In genomic region chr7:107890962-107891618, GRCh38 we compare ENCODE assay signal across 8 cellular contexts. TPM values are rescaled to one million over a fixed set of nuclear protein-coding genes. Genes with fewer than 3 reads are reported as not detected.
DNase-seq lines count a peak whose midpoint lies in the region; ATAC-seq and TF ChIP-seq lines count a peak whose summit lies in the region.

TSS of gene DLD (plus strand) at chr7:107891183. CDS start at chr7:107891251, 68 bp downstream.

- peak within 1 kb of the TSS; percentile 92 for H3K4me3 Mint-ChIP-seq in activated T-cell treated with anti-CD3 and anti-CD28 coated beads, Interleukin-2, amount 50 U/mL, for 4 hours

- in situ Hi-C loops in KBM-7 (cut with MboI; ENCODE audit: low pct_unique_long_range_greater_than_20kb, low sequenced_read_pairs) (no loop called here), Panc1 (cut with HindIII; ENCODE audit: low pct_unique_long_range_greater_than_20kb, low sequenced_read_pairs) (no loop called here)

- peaks cover 28% of the 10 kb centered on the region for H3K36me3 Mint-ChIP-seq in activated T-cell treated with anti-CD3 and anti-CD28 coated beads, Interleukin-2, amount 50 U/mL, for 4 hours (ENCODE audit: insufficient read depth)

- ATAC-seq in GM21619 (IDR thresholded peaks at IDR 0.05; ENCODE audit: unreplicated experiment) (peak; percentile 98), Panc1 (peak; percentile 99), esophagus mucosa (peak; percentile 99)
- ATAC-seq in activated T-cell treated with anti-CD3 and anti-CD28 coated beads, Interleukin-2, amount 50 U/mL, for 4 hours, result peak; percentile 98 to 99

- CTCF ChIA-PET in Panc1 (lab: Charles Lee), result interaction anchor here (1.0 kb wide), 1 partner anchor 9 kb away, joined by 3 read pairs; no protein-coding TSS in a partner anchor

- peaks cover 21% of the 10 kb centered on the region for H3K4me1 ChIP-seq in Panc1 (ENCODE audit: control insufficient read depth, insufficient read depth, low read length)

- POLR2A ChIA-PET in Panc1 (lab: Charles Lee), result interaction anchor here (0.6 kb wide), 1 partner anchor 12 kb away, joined by 6 read pairs; no protein-coding TSS in a partner anchor

- peaks cover 41% of the 10 kb centered on the region for H3K4me1 Mint-ChIP-seq in activated T-cell treated with anti-CD3 and anti-CD28 coated beads, Interleukin-2, amount 50 U/mL, for 4 hours (ENCODE audit: low read depth)

- no peaks in the 10 kb centered on the region for H3K9me3 ChIP-seq in Panc1 (ENCODE audit: control insufficient read depth, insufficient read depth, low read depth, low read length)

- peak within 1 kb of the TSS; percentile 81 for H3K27ac ChIP-seq in Panc1 (ENCODE audit: low read length)

- H3K9me3 Mint-ChIP-seq in activated T-cell treated with anti-CD3 and anti-CD28 coated beads, Interleukin-2, amount 50 U/mL, for 4 hours, result no peaks in the 10 kb centered on the region

- H3K27me3 Mint-ChIP-seq in activated T-cell treated with anti-CD3 and anti-CD28 coated beads, Interleukin-2, amount 50 U/mL, for 4 hours (ENCODE audit: low read depth), result no peaks in the 10 kb centered on the region

- peak; percentile 79 for DNase-seq in DMS153 (lab: John Stamatoyannopoulos, UW)
- peak; percentile 89 for DNase-seq in KBM-7
- DNase-seq in Panc1 (ENCODE audit: low read depth, low spot score), result peak; percentile 89
- DNase-seq in activated T-cell treated with anti-CD3 and anti-CD28 coated beads, Interleukin-2, amount 50 U/mL, for 4 hours, result peak; percentile 90
- DNase-seq in myocyte (ENCODE audit: low read depth), result peak; percentile 97
- peak; percentile 88 to 91 for DNase-seq in stimulated activated CD8-positive, alpha-beta memory T cell treated with anti-CD3 and anti-CD28 coated beads, Interleukin-7, amount 100 ng/mL, for 48 hours (ENCODE audit: extremely low read depth in 1 of 2, low read depth in 1 of 2)

- peak within 1 kb of the TSS; percentile 85 to 95 for H3K4me3 ChIP-seq in Panc1 (ENCODE audit: low read depth in 2 of 2, low read length in 2 of 2)

- no peaks in the 10 kb centered on the region for H3K27me3 ChIP-seq in Panc1 (ENCODE audit: control insufficient read depth, insufficient read depth, low read length)

- BruUV-seq in Panc1 (replicated peaks; lab: Mats Ljungman, UMichigan), result TSS peak; percentile 76

- peaks cover 15% of the 10 kb centered on the region for H3K36me3 ChIP-seq in Panc1 (ENCODE audit: control insufficient read depth, insufficient read depth, low read length)

- intact Hi-C loops in Panc1 (cut with micrococcal nuclease; ENCODE audit: unreplicated experiment), result no loop called here

- TF ChIP-seq CTCF in Panc1 (IDR thresholded peaks at IDR 0.05), result no peak

RNA-seq across cellular contexts. Expression of gene DLD, which starts in this region (rescaled TPM):
- total RNA-seq in Panc1 (2021; ENCODE audit: unreplicated experiment) (88.8 TPM), esophagus mucosa (63.5 TPM), myocyte (182 and 231 TPM in 2 replicates)
- polyA plus RNA-seq in Panc1 (2012; ENCODE audit: insufficient read length), result 61.6 TPM
- total RNA-seq in activated T-cell treated with anti-CD3 and anti-CD28 coated beads, Interleukin-2, amount 50 U/mL, for 4 hours, result 100 to 1,000 TPM; 100 to 105 (median 103) TPM
- 73.1 TPM for polyA plus RNA-seq in myocyte (2012)

Comparison
In these comparisons a context has a peak if more than half of its experiments do, and no peak if none do; other contexts are left out.
1. Peak in every context shown above with its lines: DNase-seq, ATAC-seq, H3K4me3 ChIP-seq and H3K27ac ChIP-seq.